22 cellular contexts compared by ENCODE assay signal in genomic region chr3:52349611-52350395, GRCh38.
"Had no signal": no experiment of that assay in that cellular context is flagged by ENCODE, and none has a peak within 500 bp of the region (broad histone marks: within the 10 kb centered on the region; RNA-seq: fewer than 3 reads in every experiment).

No MANE protein-coding gene starts in this region.

- H3K27ac Mint-ChIP-seq: activated B cell treated with CpG ODN at 0.5 μM for 24 hours; activated CD4-positive, alpha-beta T cell treated with anti-CD3 and anti-CD28 coated beads for 36 hours; activated naive CD4-positive, alpha-beta T cell treated with anti-CD3 and anti-CD28 coated beads for 36 hours; activated naive CD8-positive, alpha-beta T cell treated with anti-CD3 and anti-CD28 coated beads, Interleukin-2, amount 10 ng/mL, durations not matched to agents 7 days and 5 days; immature natural killer cell; memory B cell; nephron; T-cell had no signal

- H3K36me3 ChIP-seq: thyroid gland had no signal

- ATAC-seq: activated CD4-positive, alpha-beta T cell treated with anti-CD3 and anti-CD28 coated beads for 36 hours; stimulated activated naive CD8-positive, alpha-beta T cell treated with anti-CD3 and anti-CD28 coated beads, Interleukin-15, Interleukin-2, amounts not matched to agents 100 U/mL and 50 U/mL, for 24 hours; T-cell; upper lobe of right lung had no signal

- H3K27me3 Mint-ChIP-seq: activated B cell treated with CpG ODN at 0.5 μM for 24 hours; activated CD4-positive, alpha-beta T cell treated with anti-CD3 and anti-CD28 coated beads for 36 hours; activated naive CD8-positive, alpha-beta T cell treated with anti-CD3 and anti-CD28 coated beads, Interleukin-2, amount 10 ng/mL, durations not matched to agents 7 days and 5 days; memory B cell; T-cell had no signal

- DNase-seq: activated B cell treated with CpG ODN at 0.5 μM for 24 hours; activated CD4-positive, alpha-beta T cell treated with anti-CD3 and anti-CD28 coated beads for 36 hours; activated CD4-positive, alpha-beta T cell treated with anti-CD3 and anti-CD28 coated beads, Interleukin-2, amount 50 U/mL, for 48 hours; activated naive CD4-positive, alpha-beta T cell treated with anti-CD3 and anti-CD28 coated beads for 36 hours; activated naive CD8-positive, alpha-beta T cell treated with anti-CD3 and anti-CD28 coated beads, Interleukin-2, amount 10 ng/mL, durations not matched to agents 7 days and 5 days; activated T-cell treated with anti-CD3 and anti-CD28 coated beads, Interleukin-2, amount 50 U/mL, for 48 hours; amniotic stem cell; cerebellar nuclear complex; cortex of kidney; immature natural killer cell; kidney glomerular epithelial cell; sigmoid colon; stimulated activated CD4-positive, alpha-beta T cell treated with anti-CD3 and anti-CD28 coated beads, Interleukin-2, amount 100 ng/mL, for 48 hours; stimulated activated CD8-positive, alpha-beta memory T cell treated with anti-CD3 and anti-CD28 coated beads, Interleukin-4, amount 100 ng/mL, for 48 hours; stimulated activated naive CD8-positive, alpha-beta T cell treated with anti-CD3 and anti-CD28 coated beads, Interleukin-15, Interleukin-2, amounts not matched to agents 100 U/mL and 50 U/mL, for 24 hours; T-cell; T1000; upper lobe of right lung had no signal

- H3K9me3 Mint-ChIP-seq: activated B cell treated with CpG ODN at 0.5 μM for 24 hours; activated naive CD4-positive, alpha-beta T cell treated with anti-CD3 and anti-CD28 coated beads for 36 hours; activated naive CD8-positive, alpha-beta T cell treated with anti-CD3 and anti-CD28 coated beads, Interleukin-2, amount 10 ng/mL, durations not matched to agents 7 days and 5 days; immature natural killer cell; memory B cell; nephron; T-cell had no signal

- H3K4me1 ChIP-seq: upper lobe of right lung had no signal

- H3K4me2 ChIP-seq: smooth muscle cell had no signal

- H3K9me3 ChIP-seq: sigmoid colon, thyroid gland, upper lobe of right lung had no signal

- H3K27ac ChIP-seq: sigmoid colon, thyroid gland, upper lobe of right lung had no signal

- H3K36me3 Mint-ChIP-seq: activated naive CD8-positive, alpha-beta T cell treated with anti-CD3 and anti-CD28 coated beads, Interleukin-2, amount 10 ng/mL, durations not matched to agents 7 days and 5 days had no signal

- H3K4me3 Mint-ChIP-seq: activated B cell treated with CpG ODN at 0.5 μM for 24 hours; activated CD4-positive, alpha-beta T cell treated with anti-CD3 and anti-CD28 coated beads for 36 hours; activated naive CD4-positive, alpha-beta T cell treated with anti-CD3 and anti-CD28 coated beads for 36 hours; activated naive CD8-positive, alpha-beta T cell treated with anti-CD3 and anti-CD28 coated beads, Interleukin-2, amount 10 ng/mL, durations not matched to agents 7 days and 5 days; immature natural killer cell; memory B cell; nephron; T-cell had no signal

- H3K4me1 Mint-ChIP-seq: activated B cell treated with CpG ODN at 0.5 μM for 24 hours; activated CD4-positive, alpha-beta T cell treated with anti-CD3 and anti-CD28 coated beads for 36 hours; activated naive CD8-positive, alpha-beta T cell treated with anti-CD3 and anti-CD28 coated beads, Interleukin-2, amount 10 ng/mL, durations not matched to agents 7 days and 5 days; nephron; T-cell had no signal

- H3K4me3 ChIP-seq: sigmoid colon, smooth muscle cell, thyroid gland, upper lobe of right lung had no signal

- H3K27me3 ChIP-seq: sigmoid colon, thyroid gland, upper lobe of right lung had no signal
